ENCODE assay signal across 10 cellular contexts in the genomic region with DNA sequence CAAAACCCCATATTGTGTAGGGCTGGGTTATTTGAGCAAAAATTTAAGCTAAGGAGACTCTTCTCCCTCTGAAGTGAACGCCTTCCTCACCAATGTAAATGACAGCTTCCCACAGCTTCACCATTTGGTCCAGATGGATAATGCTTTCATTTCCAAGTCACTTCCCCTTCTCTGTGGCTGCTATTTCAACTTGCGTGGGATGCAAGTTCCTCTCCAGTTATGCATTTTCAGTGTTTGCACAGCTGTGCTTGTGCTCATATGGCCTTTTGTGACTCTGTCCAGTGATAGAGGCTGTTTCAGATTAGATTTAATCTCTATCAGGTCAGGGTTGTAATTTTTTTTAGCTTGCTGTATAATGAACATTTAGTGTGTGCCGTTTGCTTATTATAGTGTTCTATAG.
A peak's percentile ranks its signal among the peaks of the same experiment; 100 is the strongest.
DNase-seq lines count a peak whose midpoint lies in the region; ATAC-seq and TF ChIP-seq lines count a peak whose summit lies in the region.
"Had no signal": no experiment of that assay in that cellular context is flagged by ENCODE, and none has a peak within 500 bp of the region (broad histone marks: within the 10 kb centered on the region; RNA-seq: fewer than 3 reads in every experiment).

No MANE protein-coding gene starts in this region.

- H3K27ac Mint-ChIP-seq in natural killer cell, result no peak overlapping the region
- H3K27ac Mint-ChIP-seq: immature natural killer cell had no signal

- peak; percentile 65 for ATAC-seq in GM19351 (IDR thresholded peaks at IDR 0.05; ENCODE audit: unreplicated experiment)
- ATAC-seq in natural killer cell, result no peak
- ATAC-seq: activated T-cell treated with anti-CD3 and anti-CD28 coated beads, Interleukin-2, amount 50 U/mL, for 4 hours had no signal

- H4K20me1 ChIP-seq in PC-9 (ENCODE audit: insufficient read depth), result no peaks in the 10 kb centered on the region

- no peaks in the 10 kb centered on the region for H3K36me3 Mint-ChIP-seq in natural killer cell
- H3K36me3 Mint-ChIP-seq: immature natural killer cell had no signal

- H2AFZ ChIP-seq in PC-9, result no peak overlapping the region

- peaks cover 24 to 25% of the 10 kb centered on the region in 2 donors for H3K4me1 Mint-ChIP-seq in natural killer cell

- no peaks in the 10 kb centered on the region for H3K27me3 ChIP-seq in PC-9 (ENCODE audit: insufficient read depth, low read depth)

- no peaks in the 10 kb centered on the region for H3K79me2 ChIP-seq in PC-9 (ENCODE audit: low read depth)

- CTCF ChIA-PET in PC-9 (lab: Charles Lee), result no interaction called here

- DNase-seq in NCI-H1694 treated with DMSO at 0.1 percent for 48 hours (lab: John Stamatoyannopoulos, UW) (peak; percentile 69), choroid plexus epithelial cell (ENCODE audit: low read depth) (peak; percentile 83), skeletal muscle cell (ENCODE audit: low read depth) (peak; percentile 86), PC-9 (no peak), natural killer cell (no peak)
- DNase-seq in activated naive CD4-positive, alpha-beta T cell (lab: John Stamatoyannopoulos, UW), result no peak
- no peak for DNase-seq in activated T-cell treated with anti-CD3 and anti-CD28 coated beads, Interleukin-2, amount 50 U/mL, for 48 hours
- DNase-seq: activated T-cell treated with anti-CD3 and anti-CD28 coated beads, Interleukin-2, amount 50 U/mL, for 4 hours; immature natural killer cell had no signal

- no peaks in the 10 kb centered on the region for H3F3A ChIP-seq in PC-9 (ENCODE audit: insufficient read depth, low read depth)

- H3K4me3 Mint-ChIP-seq in natural killer cell, result no peak overlapping the region
- H3K4me3 Mint-ChIP-seq: activated T-cell treated with anti-CD3 and anti-CD28 coated beads, Interleukin-2, amount 50 U/mL, for 4 hours; immature natural killer cell had no signal

- no peaks in the 10 kb centered on the region for H3K4me1 ChIP-seq in PC-9 (replicated peaks; ENCODE audit: insufficient read depth)

- no peaks in the 10 kb centered on the region for H3K36me3 ChIP-seq in PC-9 (ENCODE audit: low read depth)

- H3K9me2 ChIP-seq in PC-9 (ENCODE audit: insufficient read depth), result no peaks in the 10 kb centered on the region

- H3K4me2 ChIP-seq in PC-9, result no peak overlapping the region

- no peak overlapping the region for H3K27ac ChIP-seq in PC-9

- intact Hi-C loops in PC-9 (cut with micrococcal nuclease; ENCODE audit: unreplicated experiment) (no loop called here), natural killer cell (cut with micrococcal nuclease) (no loop called here)

- POLR2A ChIA-PET in PC-9 (lab: Charles Lee; ENCODE audit: unreplicated experiment), result no interaction called here

- no peaks in the 10 kb centered on the region for H3K9me3 ChIP-seq in PC-9 (ENCODE audit: insufficient read depth, low read depth)

- no peaks in the 10 kb centered on the region for H3K9me3 Mint-ChIP-seq in natural killer cell
- H3K9me3 Mint-ChIP-seq: activated T-cell treated with anti-CD3 and anti-CD28 coated beads, Interleukin-2, amount 50 U/mL, for 4 hours; immature natural killer cell had no signal

- TF ChIP-seq CTCF in choroid plexus epithelial cell (conservative IDR thresholded peaks at IDR 0.05; ENCODE audit: low read depth, low read length) (no peak), PC-9 (conservative IDR thresholded peaks at IDR 0.05) (no peak), natural killer cell (IDR thresholded peaks at IDR 0.05) (no peak)

- no TSS peak for BruUV-seq in PC-9 (replicated peaks; lab: Mats Ljungman, UMichigan)

- H3K4me3 ChIP-seq in choroid plexus epithelial cell (ENCODE audit: low read depth, low read length), result no peak overlapping the region
- no peak overlapping the region for H3K4me3 ChIP-seq in skeletal muscle cell (ENCODE audit: low read depth, low read length)
- H3K4me3 ChIP-seq in PC-9, result no peak overlapping the region

- H3K27me3 Mint-ChIP-seq in natural killer cell (ENCODE audit: low read depth in 2 of 2), result peaks cover 24 to 31% of the 10 kb centered on the region in 2 donors

Comparison
In these comparisons a context has a peak if more than half of its experiments do, and no peak if none do; other contexts are left out.
1. DNase-seq: peak in NCI-H1694 treated with DMSO at 0.1 percent for 48 hours (single experiment), choroid plexus epithelial cell (single experiment) and skeletal muscle cell (single experiment); none in activated naive CD4-positive, alpha-beta T cell (0 of 4), PC-9 (0 of 2), activated T-cell treated with anti-CD3 and anti-CD28 coated beads, Interleukin-2, amount 50 U/mL, for 48 hours (0 of 2) and natural killer cell (single experiment).